ENCODE assay signal across 17 cellular contexts in the genomic region with DNA sequence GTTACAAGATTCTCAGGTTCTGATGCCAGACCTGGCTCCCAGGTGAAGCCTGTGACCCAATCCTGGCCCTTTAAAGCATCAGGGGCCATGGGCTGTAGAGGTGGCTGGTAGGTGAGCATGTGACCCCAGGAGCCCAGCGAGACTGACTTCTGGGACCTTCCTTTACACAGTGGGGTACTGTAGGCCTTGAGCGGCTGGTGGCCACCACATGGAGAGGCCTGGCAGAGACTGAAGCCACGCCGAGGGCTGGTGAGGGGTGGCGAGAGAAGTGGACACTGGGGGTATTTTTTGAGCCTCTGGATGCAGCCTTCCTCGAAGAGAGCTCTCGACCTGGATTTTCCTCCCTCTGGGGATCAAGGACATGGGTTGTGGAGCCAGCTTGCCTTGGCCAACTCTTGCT.
"Had no signal": no experiment of that assay in that cellular context is flagged by ENCODE, and none has a peak within 500 bp of the region (broad histone marks: within the 10 kb centered on the region; RNA-seq: fewer than 3 reads in every experiment).

No MANE protein-coding gene starts in this region.

- H3K36me3 Mint-ChIP-seq: natural killer cell, type B pancreatic cell had no signal

- H3K36me3 ChIP-seq: pancreas, suprapubic skin, thyroid gland had no signal

- H3K27me3 ChIP-seq: hepatocyte, pancreas, suprapubic skin, thyroid gland had no signal

- H3K4me3 ChIP-seq: coronary artery, hepatocyte, mucosa of descending colon, pancreas, suprapubic skin, thyroid gland had no signal

- H3K9me3 ChIP-seq: mucosa of descending colon, pancreas, suprapubic skin, thyroid gland had no signal

- H3K9me3 Mint-ChIP-seq: natural killer cell, type B pancreatic cell had no signal

- H3K4me1 ChIP-seq: pancreas, suprapubic skin, thyroid gland had no signal

- H3K4me1 Mint-ChIP-seq: natural killer cell had no signal

- ATAC-seq: left colon, mucosa of descending colon, natural killer cell, pancreas had no signal

- H3K4me3 Mint-ChIP-seq: natural killer cell, type B pancreatic cell had no signal

- H3K27ac ChIP-seq: coronary artery, hepatocyte, pancreas, suprapubic skin, thyroid gland had no signal

- DNase-seq: caudate nucleus; effector CD8-positive, alpha-beta T cell; foreskin melanocyte; left colon; mammary epithelial cell; mucosa of descending colon; natural killer cell; pancreas; right cardiac atrium; small intestine; stimulated activated CD4-positive, alpha-beta T cell treated with anti-CD3 and anti-CD28 coated beads, Interleukin-12 subunit alpha, Interleukin-12 subunit beta, amount 100 ng/mL, for 4 hours; stimulated activated naive CD4-positive, alpha-beta T cell treated with Interleukin-2 at 50 U/mL for 16 hours; thyroid gland had no signal

- H3K27me3 Mint-ChIP-seq: type B pancreatic cell had no signal

- H3K27ac Mint-ChIP-seq: natural killer cell, type B pancreatic cell had no signal
